ENCODE assay signal across 1 cellular context in genomic region chr7:12557282-12557681, GRCh38.
TF ChIP-seq lines count a peak whose summit lies in the region.

No MANE protein-coding gene starts in this region.

TF ChIP-seq in H1, 55 proteins besides CTCF, POLR2A, EP300 and RAD21 (continued from another document):
- no peak for TF ChIP-seq ATF2 (IDR thresholded peaks at IDR 0.05; ENCODE audit: low read length)
- no peak for TF ChIP-seq POLR2AphosphoS5 (IDR thresholded peaks at IDR 0.05; ENCODE audit: low read depth, low read length)
- TF ChIP-seq CBX8 (IDR thresholded peaks at IDR 0.05; ENCODE audit: borderline replicate concordance, low read depth, low read length), result no peak
- TF ChIP-seq GTF2F1 (IDR thresholded peaks at IDR 0.05; ENCODE audit: borderline replicate concordance, low read depth, low read length), result no peak
- no peak for TF ChIP-seq RFX5 (IDR thresholded peaks at IDR 0.05; ENCODE audit: borderline replicate concordance, low read depth, low read length)
- TF ChIP-seq BACH1 (IDR thresholded peaks at IDR 0.05; ENCODE audit: low read length), result no peak
- TF ChIP-seq JUN (IDR thresholded peaks at IDR 0.05; ENCODE audit: low read depth, low read length), result no peak
- no peak for TF ChIP-seq TEAD4 (IDR thresholded peaks at IDR 0.05; ENCODE audit: low read depth, low read length)
- TF ChIP-seq CHD1 (IDR thresholded peaks at IDR 0.05; ENCODE audit: low read depth, low read length), result no peak
- TF ChIP-seq TAF1 (IDR thresholded peaks at IDR 0.05; ENCODE audit: low read depth, low read length), result no peak
- no peak for TF ChIP-seq BCL11A (IDR thresholded peaks at IDR 0.05; ENCODE audit: low read depth in 2 of 2, low read length in 2 of 2)
- TF ChIP-seq SP4 (IDR thresholded peaks at IDR 0.05; ENCODE audit: low read length), result no peak
- no peak for TF ChIP-seq KDM5A (IDR thresholded peaks at IDR 0.05; ENCODE audit: low read length)
- TF ChIP-seq CEBPB (IDR thresholded peaks at IDR 0.05; ENCODE audit: low read depth, low read length), result no peak
- TF ChIP-seq RBBP5 (IDR thresholded peaks at IDR 0.05; ENCODE audit: borderline replicate concordance, low read depth, low read length), result no peak
- no peak for TF ChIP-seq USF2 (IDR thresholded peaks at IDR 0.05; ENCODE audit: low read length)
- no peak for TF ChIP-seq PHF8 (conservative IDR thresholded peaks at IDR 0.05; ENCODE audit: low read depth, low read length)
- no peak for TF ChIP-seq SIRT6 (IDR thresholded peaks at IDR 0.05; ENCODE audit: low read length)
- no peak for TF ChIP-seq EZH2 (IDR thresholded peaks at IDR 0.05; ENCODE audit: low read depth, low read length, severe bottlenecking)
- no peak for TF ChIP-seq SUZ12 (IDR thresholded peaks at IDR 0.05; ENCODE audit: low read length)
- no peak for TF ChIP-seq HDAC6 (IDR thresholded peaks at IDR 0.05; ENCODE audit: low read depth, low read length)
- peak; percentile 92 for TF ChIP-seq SRF (IDR thresholded peaks at IDR 0.05; ENCODE audit: low read depth, low read length)
- no peak for TF ChIP-seq SIX5 (IDR thresholded peaks at IDR 0.05; ENCODE audit: low read depth, low read length)
- TF ChIP-seq KDM4A (IDR thresholded peaks at IDR 0.05; ENCODE audit: low read depth, low read length, severe bottlenecking), result no peak
- TF ChIP-seq ASH2L (IDR thresholded peaks at IDR 0.05; ENCODE audit: low read length), result peak; percentile 88
- TF ChIP-seq TAF7 (optimal IDR thresholded peaks at IDR 0.05; ENCODE audit: borderline replicate concordance, low read depth, low read length), result no peak
- no peak for TF ChIP-seq GABPA (IDR thresholded peaks at IDR 0.05; ENCODE audit: borderline replicate concordance, insufficient read depth, low read length)
- TF ChIP-seq SP1 (IDR thresholded peaks at IDR 0.05; ENCODE audit: low read depth, low read length), result peak; percentile 68
- 0 out of 2 replicates have a peak, but pooled peaks have one; percentile 18 for TF ChIP-seq CHD2 (IDR thresholded peaks at IDR 0.05; ENCODE audit: low read length)
- no peak for TF ChIP-seq ZNF274 (IDR thresholded peaks at IDR 0.05; ENCODE audit: borderline replicate concordance, extremely low read depth, low read length)
- TF ChIP-seq CBX5 (IDR thresholded peaks at IDR 0.05; ENCODE audit: low read depth, low read length), result no peak
- TF ChIP-seq JUND (IDR thresholded peaks at IDR 0.05; ENCODE audit: low read length), result no peak
- peak; percentile 41; the same call in 1 of the 2 replicates for TF ChIP-seq YY1 (IDR thresholded peaks at IDR 0.05; ENCODE audit: low read depth, low read length)
